8 cellular contexts compared by ENCODE assay signal in the genomic region with DNA sequence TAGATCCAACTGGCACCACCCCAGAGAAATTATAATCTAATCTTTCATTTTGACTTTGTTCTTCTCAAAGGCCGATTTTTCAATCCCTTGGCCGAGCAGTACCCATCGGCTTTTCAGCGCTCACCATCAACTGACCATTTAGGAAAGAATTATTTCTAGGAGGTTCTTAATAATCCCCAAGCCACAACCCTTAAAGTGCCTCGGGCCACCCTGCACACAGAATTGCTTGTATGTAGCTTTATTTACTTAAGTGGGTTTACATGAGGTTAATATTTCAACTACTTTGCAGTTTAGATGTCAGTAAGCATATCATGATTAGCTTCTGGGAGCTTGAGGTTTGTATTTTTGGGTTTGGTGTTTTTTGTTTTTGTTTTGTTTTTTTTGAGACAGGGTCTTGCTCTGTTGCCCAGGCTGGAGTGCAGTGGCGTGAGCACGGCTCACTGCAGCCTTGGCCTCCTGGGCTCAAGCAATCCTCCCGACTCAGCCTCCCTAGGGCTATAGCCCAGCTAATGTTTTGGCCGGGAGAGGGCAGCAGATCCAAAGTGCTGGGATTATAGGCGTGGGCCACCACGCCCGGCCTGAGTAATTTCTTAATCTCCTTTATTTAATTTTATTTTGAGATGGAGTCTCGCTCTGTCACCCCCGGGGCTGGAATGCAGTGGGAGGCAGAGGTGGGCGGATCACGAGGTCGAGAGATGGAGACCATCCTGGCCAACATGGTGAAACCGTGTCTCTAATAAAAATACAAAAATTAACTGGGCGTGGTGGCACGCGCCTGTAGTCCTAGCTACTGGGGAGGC. TPM values are rescaled to one million over a fixed set of nuclear protein-coding genes. Genes with fewer than 3 reads are reported as not detected.
A peak's percentile ranks its signal among the peaks of the same experiment; 100 is the strongest.
DNase-seq lines count a peak whose midpoint lies in the region; ATAC-seq and TF ChIP-seq lines count a peak whose summit lies in the region.

No MANE protein-coding gene starts in this region.

- intact Hi-C loops in IMR-90 (cut with micrococcal nuclease): loop anchor here (1.0 kb wide), 1 partner anchor 183 kb away; a partner anchor contains a TSS
- intact Hi-C loops in lower lobe of right lung (cut with DNase I): no loop called here
- intact Hi-C loops in aorta (cut with DNase I): no loop called here

- no peaks in the 10 kb centered on the region for H3K27me3 Mint-ChIP-seq in CD4-positive, CD25-positive, alpha-beta regulatory T cell

- no peak overlapping the region for H3K18ac ChIP-seq in IMR-90 (ENCODE audit: low read depth, low read length)

- H2AFZ ChIP-seq in IMR-90 (replicated peaks; ENCODE audit: low read length, poor library complexity): peak overlapping the region; percentile 97

- H2BK15ac ChIP-seq in IMR-90 (ENCODE audit: low read depth, low read length): no peak overlapping the region

- POLR2A ChIA-PET in IMR-90 (lab: Charles Lee; ENCODE audit: unreplicated experiment): no interaction called here

- peaks cover 11% of the 10 kb centered on the region; the same call in 1 of the 2 replicates for H3K9me1 ChIP-seq in IMR-90 (ENCODE audit: insufficient read depth, low read length)

- H3K27ac Mint-ChIP-seq in CD4-positive, CD25-positive, alpha-beta regulatory T cell: peak overlapping the region; percentile 52 to 92 (median 84)

- H3K4ac ChIP-seq in IMR-90 (ENCODE audit: low read depth, low read length): peak overlapping the region; percentile 85; the same call in 1 of the 2 replicates

- no peak for TF ChIP-seq RAD21 in IMR-90 (IDR thresholded peaks at IDR 0.05; ENCODE audit: low read length)

- peaks cover 20 to 24% of the 10 kb centered on the region in 2 experiments for H3K79me1 ChIP-seq in IMR-90 (ENCODE audit: low read depth in 1 of 2, low read length in 2 of 2)

- H3K23ac ChIP-seq in IMR-90 (ENCODE audit: low read depth, low read length): peak overlapping the region; percentile 46; the same call in 1 of the 2 replicates

- H4K5ac ChIP-seq in IMR-90 (ENCODE audit: low read depth, low read length): peak overlapping the region; percentile 61

- no peaks in the 10 kb centered on the region for H3K27me3 ChIP-seq in CD4-positive, CD25-positive, alpha-beta regulatory T cell (ENCODE audit: control insufficient read depth, insufficient read depth, low read length)
- H3K27me3 ChIP-seq in IMR-90 (ENCODE audit: control insufficient read depth, insufficient read depth, low read length) (no peaks in the 10 kb centered on the region), lower lobe of right lung (ENCODE audit: low read depth) (no peaks in the 10 kb centered on the region), aorta (ENCODE audit: control insufficient read depth in 1 of 2, insufficient read depth in 2 of 2, low read length in 1 of 2) (no peaks in the 10 kb centered on the region)

- peak overlapping the region; percentile 80 for H3K4me2 ChIP-seq in IMR-90 (ENCODE audit: low read depth, low read length)

- in situ Hi-C loops in IMR-90 (cut with MboI; ENCODE audit: low sequenced_read_pairs) (no loop called here), astrocyte of the spinal cord (cut with HindIII; ENCODE audit: low sequenced_read_pairs) (no loop called here)

- peak overlapping the region; percentile 55 for H3K56ac ChIP-seq in IMR-90 (ENCODE audit: extremely low read depth, insufficient read depth, low read length)

- peaks cover 11% of the 10 kb centered on the region for H4K20me1 ChIP-seq in IMR-90 (ENCODE audit: insufficient read depth, low read length)

- peaks cover 18% of the 10 kb centered on the region for H3K4me1 ChIP-seq in CD4-positive, CD25-positive, alpha-beta regulatory T cell (ENCODE audit: control insufficient read depth, insufficient read depth, low read length, poor library complexity, severe bottlenecking)
- H3K4me1 ChIP-seq in IMR-90 (ENCODE audit: control insufficient read depth, insufficient read depth, low read length) (peaks cover 8% of the 10 kb centered on the region), lower lobe of right lung (peaks cover 17% of the 10 kb centered on the region), aorta (ENCODE audit: control insufficient read depth in 1 of 2, insufficient read depth in 2 of 2, low read length in 2 of 2) (no peaks in the 10 kb centered on the region)

- H2BK5ac ChIP-seq in IMR-90 (ENCODE audit: low read depth, low read length, poor library complexity, severe bottlenecking): peak overlapping the region; percentile 84

- H3K14ac ChIP-seq in IMR-90 (replicated peaks; ENCODE audit: low read depth, low read length): peak overlapping the region; percentile 89

- DNase-seq in CD4-positive, CD25-positive, alpha-beta regulatory T cell: no peak
- DNase-seq in IMR-90: peak; percentile 4
- DNase-seq in astrocyte of the spinal cord (ENCODE audit: low read depth, low spot score): no peak
- DNase-seq in lower lobe of right lung: no peak
- DNase-seq in aorta: peak in 1 of 2 donors; percentile 52
- no peak for DNase-seq in GDM1 (lab: John Stamatoyannopoulos, UW)
- no peak for DNase-seq in activated CD4-positive, alpha-beta T cell treated with anti-CD3 and anti-CD28 coated beads, Interleukin-2, amount 50 U/mL, for 4 hours

- H3K9me3 ChIP-seq in CD4-positive, CD25-positive, alpha-beta regulatory T cell (ENCODE audit: control insufficient read depth in 2 of 2, low read length in 2 of 2): no peaks in the 10 kb centered on the region
- H3K9me3 ChIP-seq in IMR-90 (ENCODE audit: control insufficient read depth, insufficient read depth, low read length): no peaks in the 10 kb centered on the region
- no peaks in the 10 kb centered on the region for H3K9me3 ChIP-seq in lower lobe of right lung
- H3K9me3 ChIP-seq in aorta (ENCODE audit: control insufficient read depth, low read length): no peaks in the 10 kb centered on the region

- H3K4me1 Mint-ChIP-seq in CD4-positive, CD25-positive, alpha-beta regulatory T cell: peaks cover 0 to 23% (median 11%) of the 10 kb centered on the region in 4 donors

- peaks cover 7% of the 10 kb centered on the region for H3K36me3 Mint-ChIP-seq in CD4-positive, CD25-positive, alpha-beta regulatory T cell

- 96% methylated on average over 5 of the region's 21 CpGs; no CpG with 5 or more reads in 1 of the 2 experiments for WGBS in IMR-90 (ENCODE audit: extremely low coverage in 2 of 2, insufficient read length in 1 of 2), 2 experiments
- WGBS in aorta, 2 donors: 71 to 72% methylated on average over 21 of the region's 21 CpGs

- dilution Hi-C loops in IMR-90 (cut with HindIII; ENCODE audit: low sequenced_read_pairs, unreplicated experiment): no loop called here

- no peak for TF ChIP-seq CTCF in IMR-90 (conservative IDR thresholded peaks at IDR 0.05; ENCODE audit: low read depth, low read length)
- TF ChIP-seq CTCF in astrocyte of the spinal cord (IDR thresholded peaks at IDR 0.05; ENCODE audit: low read depth, low read length): no peak
- TF ChIP-seq CTCF in lower lobe of right lung (IDR thresholded peaks at IDR 0.05): no peak

- no peak overlapping the region for H2AK5ac ChIP-seq in IMR-90 (ENCODE audit: low read depth, low read length)

- CTCF ChIA-PET in IMR-90 (lab: Yijun Ruan, JAX): interaction anchor here (1.1 kb wide), 1 partner anchor 15 kb away, joined by 4 read pairs; no protein-coding TSS in a partner anchor

- no peak for TF ChIP-seq POLR2A in IMR-90 (IDR thresholded peaks at IDR 0.05; ENCODE audit: low read depth, low read length)

- peak overlapping the region; percentile 83 for H3K9ac ChIP-seq in IMR-90 (ENCODE audit: low read depth, low read length)

- no peaks in the 10 kb centered on the region for H3K9me3 Mint-ChIP-seq in CD4-positive, CD25-positive, alpha-beta regulatory T cell

- H2BK20ac ChIP-seq in IMR-90 (ENCODE audit: low read depth, low read length): no peak overlapping the region; the same call in 1 of the 2 replicates

- H4K8ac ChIP-seq in IMR-90 (ENCODE audit: low read depth in 2 of 2, low read length in 2 of 2): peak overlapping the region; percentile 68 to 91

- peak overlapping the region; percentile 57; the same call in 1 of the 2 replicates for H2BK120ac ChIP-seq in IMR-90 (ENCODE audit: low read depth, low read length)

- H4K91ac ChIP-seq in IMR-90 (ENCODE audit: insufficient read depth, low read depth, low read length): no peak overlapping the region

- H3K4me3 Mint-ChIP-seq in CD4-positive, CD25-positive, alpha-beta regulatory T cell: peak overlapping the region; percentile 77 to 89 (median 85)

- peak overlapping the region; percentile 68 for H3K4me3 ChIP-seq in CD4-positive, CD25-positive, alpha-beta regulatory T cell (ENCODE audit: low read depth, low read length)
- H3K4me3 ChIP-seq in IMR-90 (ENCODE audit: insufficient read depth, low read depth, low read length): peak overlapping the region; percentile 45
- H3K4me3 ChIP-seq in astrocyte of the spinal cord (ENCODE audit: low read depth, low read length): peak overlapping the region; percentile 74
- peak overlapping the region; percentile 96 for H3K4me3 ChIP-seq in lower lobe of right lung
- peak overlapping the region; percentile 36 to 67 for H3K4me3 ChIP-seq in aorta (ENCODE audit: low read length in 2 of 2)

- H2AK9ac ChIP-seq in IMR-90 (replicated peaks; ENCODE audit: low read depth, low read length, poor library complexity): no peak overlapping the region

- no TSS peak for BruUV-seq in IMR-90 (replicated peaks; lab: Mats Ljungman, UMichigan)

- peaks cover 14% of the 10 kb centered on the region for H3K36me3 ChIP-seq in CD4-positive, CD25-positive, alpha-beta regulatory T cell (ENCODE audit: control insufficient read depth, insufficient read depth, low read length)
- H3K36me3 ChIP-seq in IMR-90 (ENCODE audit: control insufficient read depth, insufficient read depth, low read length): peaks cover 22% of the 10 kb centered on the region
- peaks cover 26% of the 10 kb centered on the region for H3K36me3 ChIP-seq in lower lobe of right lung
- H3K36me3 ChIP-seq in aorta (ENCODE audit: control insufficient read depth in 1 of 2, insufficient read depth in 2 of 2, low read length in 1 of 2): no peaks in the 10 kb centered on the region

- no peak for ATAC-seq in CD4-positive, CD25-positive, alpha-beta regulatory T cell (ENCODE audit: low read depth in 2 of 2)
- ATAC-seq in IMR-90 (ENCODE audit: low read depth): peak; percentile 3; the same call in 1 of the 2 replicates
- peak in 1 of 2 donors; percentile 1 for ATAC-seq in lower lobe of right lung
- ATAC-seq in aorta (ENCODE audit: low FRiP score): no peak
- no peak for ATAC-seq in HG02852 (IDR thresholded peaks at IDR 0.05; ENCODE audit: unreplicated experiment)

- H3K27ac ChIP-seq in CD4-positive, CD25-positive, alpha-beta regulatory T cell (ENCODE audit: insufficient read depth, low read length, poor library complexity, severe bottlenecking): peak overlapping the region; percentile 75
- H3K27ac ChIP-seq in IMR-90 (ENCODE audit: insufficient read depth, low read length) (peak overlapping the region; percentile 88), lower lobe of right lung (peak overlapping the region; percentile 89), aorta (ENCODE audit: low read depth in 1 of 2, low read length in 2 of 2) (peak overlapping the region in 1 of 2 donors; percentile 94)

RNA-seq across cellular contexts. Expression of a gene that starts 0.8 kb away (rescaled TPM):
- 26.9 TPM for total RNA-seq in CD4-positive, CD25-positive, alpha-beta regulatory T cell
- 1 to 10 TPM; 6.5 to 7.3 (median 6.8) TPM for polyA plus RNA-seq in CD4-positive, CD25-positive, alpha-beta regulatory T cell
- 4.7 TPM in 2 replicates for total RNA-seq in IMR-90 (2012; rRNA removed)
- 5.6 and 6.3 TPM in 2 replicates for polyA plus RNA-seq in IMR-90 (2012; rRNA removed)
- polyA plus RNA-seq in IMR-90 (2012; cell fraction: cytosol; rRNA removed): 2.8 and 3.5 TPM in 2 replicates
- polyA plus RNA-seq in IMR-90 (2012; cell fraction: nucleus; rRNA removed; ENCODE audit: low replicate concordance): 15.4 and 18.7 TPM in 2 replicates
- total RNA-seq in lower lobe of right lung: 11.3 TPM
- total RNA-seq in aorta: 10 to 100 TPM in 1 of 2 donors, 1 to 10 TPM in 1; 9.0 to 18.6 TPM
- polyA plus RNA-seq in aorta: 10 to 100 TPM in 1 of 2 donors, 1 to 10 TPM in 1; 2.8 to 24.6 TPM

Comparison
In these comparisons a context has a peak if more than half of its experiments do, and no peak if none do; other contexts are left out.
1. H3K4me3 ChIP-seq: peak in every context shown above with its lines; median percentile 96 in lower lobe of right lung; 74 in astrocyte of the spinal cord; 68 in CD4-positive, CD25-positive, alpha-beta regulatory T cell; 52 in aorta; 45 in IMR-90.